ENCODE assay signal across 9 cellular contexts in genomic region chr14:71142375-71143038, GRCh38.
A peak's percentile ranks its signal among the peaks of the same experiment; 100 is the strongest.
DNase-seq lines count a peak whose midpoint lies in the region; ATAC-seq, FAIRE-seq and TF ChIP-seq lines count a peak whose summit lies in the region.
"Had no signal": no experiment of that assay in that cellular context is flagged by ENCODE, and none has a peak within 500 bp of the region (broad histone marks: within the 10 kb centered on the region; RNA-seq: fewer than 3 reads in every experiment).

No MANE protein-coding gene starts in this region.

- no peak for ATAC-seq in GM21529 (IDR thresholded peaks at IDR 0.05; ENCODE audit: unreplicated experiment)
- no peak for ATAC-seq in left colon
- no peak for ATAC-seq in HG02840 (IDR thresholded peaks at IDR 0.05; ENCODE audit: low FRiP score, unreplicated experiment)

- intact Hi-C loops in left colon (cut with DNase I, micrococcal nuclease) = no loop called here

- FAIRE-seq in urothelium cell line (lab: Jason Lieb, UNC) = peak; percentile 95

- H3K4me3 ChIP-seq in fibroblast of mammary gland (ENCODE audit: control insufficient read depth, low read depth, low read length) = no peak overlapping the region

- DNase-seq in stimulated activated CD4-positive, alpha-beta T cell treated with anti-CD3 and anti-CD28 coated beads, Interleukin-1b, Interleukin-23, amount 100 ng/mL, for 48 hours = peak; percentile 20
- no peak for DNase-seq in stimulated activated CD4-positive, alpha-beta T cell treated with anti-CD3 and anti-CD28 coated beads, Interleukin-2, amount 100 ng/mL, for 24 hours
- peak; percentile 95 for DNase-seq in SIG-M5 treated with dmso at 0.1 percent for 504 hours (lab: John Stamatoyannopoulos, UW; ENCODE audit: unreplicated experiment)
- DNase-seq in fibroblast of mammary gland (ENCODE audit: low read depth) = peak; percentile 94
- DNase-seq in urothelium cell line (ENCODE audit: low spot score) = peak; percentile 80
- DNase-seq in left colon = no peak
- DNase-seq: NCI-H2029 had no signal

- no peak for TF ChIP-seq CTCF in fibroblast of mammary gland (conservative IDR thresholded peaks at IDR 0.05; ENCODE audit: control insufficient read depth, insufficient read depth, low read depth, low read length)

Comparison
In these comparisons a context has a peak if more than half of its experiments do, and no peak if none do; other contexts are left out.
1. DNase-seq: peak in stimulated activated CD4-positive, alpha-beta T cell treated with anti-CD3 and anti-CD28 coated beads, Interleukin-1b, Interleukin-23, amount 100 ng/mL, for 48 hours (single experiment), SIG-M5 treated with dmso at 0.1 percent for 504 hours (single experiment), fibroblast of mammary gland (single experiment) and urothelium cell line (single experiment); none in stimulated activated CD4-positive, alpha-beta T cell treated with anti-CD3 and anti-CD28 coated beads, Interleukin-2, amount 100 ng/mL, for 24 hours (0 of 2) and left colon (0 of 2).